ENCODE assay signal across 11 cellular contexts in the genomic region with DNA sequence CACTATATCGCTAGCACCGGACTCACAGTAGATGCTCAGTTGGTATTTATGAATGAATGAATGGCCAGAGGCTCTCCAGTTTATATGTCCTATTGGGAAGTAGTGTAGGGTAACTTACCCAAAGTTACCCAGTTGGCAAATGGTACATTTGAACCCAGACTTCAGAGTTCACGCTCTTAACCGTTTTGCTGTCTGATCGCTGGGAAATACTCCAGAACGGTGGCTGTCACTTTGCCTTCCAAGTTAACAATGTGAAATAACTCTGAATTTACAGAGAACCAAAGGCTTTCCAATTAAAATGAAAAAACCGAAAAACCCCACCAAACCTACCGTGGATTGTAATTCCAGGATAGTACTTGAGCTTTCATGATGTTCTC. TPM values are rescaled to one million over a fixed set of nuclear protein-coding genes. Genes with fewer than 3 reads are reported as not detected.
DNase-seq lines count a peak whose midpoint lies in the region; ATAC-seq and TF ChIP-seq lines count a peak whose summit lies in the region.
"Had no signal": no experiment of that assay in that cellular context is flagged by ENCODE, and none has a peak within 500 bp of the region (broad histone marks: within the 10 kb centered on the region; RNA-seq: fewer than 3 reads in every experiment).

No MANE protein-coding gene starts in this region.

- no TSS peak for BruUV-seq in PC-9 (replicated peaks; lab: Mats Ljungman, UMichigan)

- peak overlapping the region; percentile 93 for H3K27ac Mint-ChIP-seq in activated CD4-positive, alpha-beta T cell treated with anti-CD3 and anti-CD28 coated beads, Interleukin-2, amount 10 ng/mL, durations not matched to agents 24 days and 14 days

- no peak for ATAC-seq in GM19324 (IDR thresholded peaks at IDR 0.05; ENCODE audit: low FRiP score, unreplicated experiment)
- ATAC-seq: left cardiac atrium had no signal

- H3K36me3 Mint-ChIP-seq in activated CD4-positive, alpha-beta T cell treated with anti-CD3 and anti-CD28 coated beads, Interleukin-2, amount 10 ng/mL, durations not matched to agents 24 days and 14 days (ENCODE audit: low read depth): peaks cover 27% of the 10 kb centered on the region

- TF ChIP-seq CTCF in PC-9 (conservative IDR thresholded peaks at IDR 0.05) (no peak), fibroblast of lung (conservative IDR thresholded peaks at IDR 0.05 in 1 of 2, IDR thresholded peaks at IDR 0.05 in 1 of 2; ENCODE audit: low read depth in 1 of 2, low read length in 2 of 2) (no peak)

- H3K36me3 ChIP-seq in PC-9 (ENCODE audit: low read depth) (peaks cover 33% of the 10 kb centered on the region), fibroblast of lung (ENCODE audit: control insufficient read depth, insufficient read depth, low read length) (peaks cover 2% of the 10 kb centered on the region), skeletal muscle tissue (ENCODE audit: control insufficient read depth in 3 of 3, insufficient read depth in 3 of 3, low read length in 3 of 3) (peaks cover 0 to 5% (median 5%) of the 10 kb centered on the region in 3 donors)

- intact Hi-C loops in activated CD4-positive, alpha-beta T cell treated with anti-CD3 and anti-CD28 coated beads, Interleukin-2, amount 10 ng/mL, durations not matched to agents 24 days and 14 days (cut with micrococcal nuclease): no loop called here
- intact Hi-C loops in PC-9 (cut with micrococcal nuclease; ENCODE audit: unreplicated experiment): no loop called here

- H3K27me3 ChIP-seq in PC-9 (ENCODE audit: insufficient read depth, low read depth) (no peaks in the 10 kb centered on the region), fibroblast of lung (ENCODE audit: control insufficient read depth, insufficient read depth, low read length) (no peaks in the 10 kb centered on the region), skeletal muscle tissue (ENCODE audit: control insufficient read depth in 3 of 3, insufficient read depth in 3 of 3, low read length in 3 of 3) (no peaks in the 10 kb centered on the region)

- CTCF ChIA-PET in PC-9 (lab: Charles Lee): no interaction called here

- peaks cover 38% of the 10 kb centered on the region for H3K4me1 Mint-ChIP-seq in activated CD4-positive, alpha-beta T cell treated with anti-CD3 and anti-CD28 coated beads, Interleukin-2, amount 10 ng/mL, durations not matched to agents 24 days and 14 days

- H3K4me2 ChIP-seq in PC-9 (peak overlapping the region; percentile 85), fibroblast of lung (ENCODE audit: extremely low read depth, insufficient read depth, low read length) (peak overlapping the region; percentile 97)

- no peak for DNase-seq in activated CD4-positive, alpha-beta T cell treated with anti-CD3 and anti-CD28 coated beads, Interleukin-2, amount 10 ng/mL, durations not matched to agents 24 days and 14 days
- DNase-seq in activated CD4-positive, alpha-beta T cell treated with anti-CD3 and anti-CD28 coated beads, Interleukin-2, amount 50 U/mL, for 1 hour: no peak
- DNase-seq in PC-9: no peak
- no peak for DNase-seq in fibroblast of lung (ENCODE audit: low read depth in 2 of 2)
- no peak for DNase-seq in pons (ENCODE audit: low spot score)
- no peak for DNase-seq in HT-29 (ENCODE audit: low spot score)
- DNase-seq: ACHN; left cardiac atrium; stimulated activated CD4-positive, alpha-beta T cell treated with anti-CD3 and anti-CD28 coated beads, Interleukin-1b, Interleukin-23, amount 100 ng/mL, for 48 hours had no signal

- H3K9ac ChIP-seq in fibroblast of lung (ENCODE audit: insufficient read depth, low read length) (no peak overlapping the region), skeletal muscle tissue (ENCODE audit: low read depth in 1 of 3, low read length in 3 of 3) (no peak overlapping the region)

- peaks cover 65% of the 10 kb centered on the region for H3K79me2 ChIP-seq in PC-9 (ENCODE audit: low read depth)
- peaks cover 63% of the 10 kb centered on the region for H3K79me2 ChIP-seq in fibroblast of lung (ENCODE audit: control insufficient read depth, insufficient read depth, low read length)

- POLR2A ChIA-PET in PC-9 (lab: Charles Lee; ENCODE audit: unreplicated experiment): no interaction called here

- H3K4me3 Mint-ChIP-seq in activated CD4-positive, alpha-beta T cell treated with anti-CD3 and anti-CD28 coated beads, Interleukin-2, amount 10 ng/mL, durations not matched to agents 24 days and 14 days: peak overlapping the region; percentile 89

- H3K9me2 ChIP-seq in PC-9 (ENCODE audit: insufficient read depth): no peaks in the 10 kb centered on the region

- peak overlapping the region; percentile 61; the same call in 1 of the 2 replicates for H3K4me3 ChIP-seq in PC-9
- peak overlapping the region in 3 of 4 experiments; percentile 86 to 94 (median 90) for H3K4me3 ChIP-seq in fibroblast of lung (replicated peaks in 1 of 4; ENCODE audit: control extremely low read depth in 1 of 4, insufficient read depth in 1 of 4, low read depth in 3 of 4, low read length in 4 of 4)
- peak overlapping the region; percentile 81 to 98 (median 90) for H3K4me3 ChIP-seq in skeletal muscle tissue (ENCODE audit: low read length in 3 of 3)

- no peak overlapping the region for H2AFZ ChIP-seq in PC-9
- no peak overlapping the region for H2AFZ ChIP-seq in fibroblast of lung (ENCODE audit: low read length)

- peaks cover 6% of the 10 kb centered on the region for H3K27me3 Mint-ChIP-seq in activated CD4-positive, alpha-beta T cell treated with anti-CD3 and anti-CD28 coated beads, Interleukin-2, amount 10 ng/mL, durations not matched to agents 24 days and 14 days

- peaks cover 3% of the 10 kb centered on the region; the same call in 1 of the 2 replicates for H3F3A ChIP-seq in PC-9 (ENCODE audit: insufficient read depth, low read depth)

- H3K27ac ChIP-seq in PC-9 (no peak overlapping the region), fibroblast of lung (ENCODE audit: insufficient read depth, low read length) (no peak overlapping the region), skeletal muscle tissue (ENCODE audit: low read depth, low read length) (no peak overlapping the region)

- no peaks in the 10 kb centered on the region for H3K9me3 ChIP-seq in PC-9 (ENCODE audit: insufficient read depth, low read depth)
- no peaks in the 10 kb centered on the region for H3K9me3 ChIP-seq in fibroblast of lung (ENCODE audit: control insufficient read depth, insufficient read depth, low read depth, low read length)
- H3K9me3 ChIP-seq in skeletal muscle tissue (ENCODE audit: control insufficient read depth in 3 of 3, low read length in 3 of 3): peaks cover 0 to 2% (median 0%) of the 10 kb centered on the region in 3 donors

- no peaks in the 10 kb centered on the region for H3K9me3 Mint-ChIP-seq in activated CD4-positive, alpha-beta T cell treated with anti-CD3 and anti-CD28 coated beads, Interleukin-2, amount 10 ng/mL, durations not matched to agents 24 days and 14 days

- H4K20me1 ChIP-seq in PC-9 (ENCODE audit: insufficient read depth): peaks cover 38% of the 10 kb centered on the region
- H4K20me1 ChIP-seq in fibroblast of lung (ENCODE audit: control insufficient read depth, extremely low read depth, insufficient read depth, low read length): no peaks in the 10 kb centered on the region

- H3K4me1 ChIP-seq in PC-9 (replicated peaks; ENCODE audit: insufficient read depth) (peaks cover 18% of the 10 kb centered on the region), fibroblast of lung (ENCODE audit: control insufficient read depth, extremely low read depth, insufficient read depth, low read length) (no peaks in the 10 kb centered on the region), skeletal muscle tissue (ENCODE audit: control insufficient read depth in 3 of 3, insufficient read depth in 3 of 3, low read length in 3 of 3) (peaks cover 25 to 37% (median 29%) of the 10 kb centered on the region in 3 donors)

RNA-seq across cellular contexts. Expression of gene VAPB, which starts 1.6 kb away (rescaled TPM):
- 35.0 and 36.5 TPM in 2 replicates for total RNA-seq in activated CD4-positive, alpha-beta T cell treated with anti-CD3 and anti-CD28 coated beads, Interleukin-2, amount 10 ng/mL, durations not matched to agents 24 days and 14 days
- total RNA-seq in PC-9 (2021): 73.0 and 80.6 TPM in 2 replicates
- total RNA-seq in fibroblast of lung: 10.8 and 13.0 TPM in 2 replicates
- 38.7 and 43.7 TPM in 2 replicates for polyA plus RNA-seq in fibroblast of lung
- 35.3 and 39.5 TPM in 2 replicates for polyA plus RNA-seq in fibroblast of lung (2012)
- 16.5 and 22.9 TPM in 2 replicates for polyA minus RNA-seq in fibroblast of lung (ENCODE audit: low replicate concordance)
- total RNA-seq in skeletal muscle tissue: 19.8 TPM
- total RNA-seq in HT-29 (2014; rRNA removed; shearing (Covaris generic)): 15.6 and 16.2 TPM in 2 replicates
